Comparison of ENCODE assay signal across 14 cellular contexts in genomic region chrX:103417370-103417769, GRCh38. TPM values are rescaled to one million over a fixed set of nuclear protein-coding genes. Genes with fewer than 3 reads are reported as not detected.
DNase-seq lines count a peak whose midpoint lies in the region; ATAC-seq and TF ChIP-seq lines count a peak whose summit lies in the region.
"Had no signal": no experiment of that assay in that cellular context is flagged by ENCODE, and none has a peak within 500 bp of the region (broad histone marks: within the 10 kb centered on the region; RNA-seq: fewer than 3 reads in every experiment).

No MANE protein-coding gene starts in this region.

- H3K36me3 Mint-ChIP-seq in WTC11 = peaks cover 7% of the 10 kb centered on the region; the same call in 1 of the 2 replicates
- H3K36me3 Mint-ChIP-seq in activated naive CD4-positive, alpha-beta T cell treated with anti-CD3 and anti-CD28 coated beads for 36 hours (ENCODE audit: low read depth) = no peaks in the 10 kb centered on the region
- H3K36me3 Mint-ChIP-seq in activated naive CD8-positive, alpha-beta T cell treated with anti-CD3 and anti-CD28 coated beads for 36 hours = no peaks in the 10 kb centered on the region
- H3K36me3 Mint-ChIP-seq: CD8-positive, alpha-beta memory T cell had no signal

- no peak overlapping the region for H3K27ac Mint-ChIP-seq in WTC11
- H3K27ac Mint-ChIP-seq in activated naive CD4-positive, alpha-beta T cell treated with anti-CD3 and anti-CD28 coated beads for 36 hours = no peak overlapping the region
- no peak overlapping the region for H3K27ac Mint-ChIP-seq in activated naive CD8-positive, alpha-beta T cell treated with anti-CD3 and anti-CD28 coated beads for 36 hours
- H3K27ac Mint-ChIP-seq: CD8-positive, alpha-beta memory T cell had no signal

- H3K9me3 Mint-ChIP-seq in WTC11 = no peaks in the 10 kb centered on the region
- no peaks in the 10 kb centered on the region for H3K9me3 Mint-ChIP-seq in activated naive CD4-positive, alpha-beta T cell treated with anti-CD3 and anti-CD28 coated beads for 36 hours
- no peaks in the 10 kb centered on the region for H3K9me3 Mint-ChIP-seq in activated naive CD8-positive, alpha-beta T cell treated with anti-CD3 and anti-CD28 coated beads for 36 hours
- H3K9me3 Mint-ChIP-seq: CD8-positive, alpha-beta memory T cell had no signal

- no peak for TF ChIP-seq CTCF in WTC11 (IDR thresholded peaks at IDR 0.05)
- no peak for TF ChIP-seq CTCF in left ventricle myocardium inferior (IDR thresholded peaks at IDR 0.05; ENCODE audit: borderline replicate concordance)
- TF ChIP-seq CTCF in spleen (IDR thresholded peaks at IDR 0.05 in 8 of 11, conservative IDR thresholded peaks at IDR 0.05 in 3 of 11) = no peak

- TF ChIP-seq POLR2A in spleen (IDR thresholded peaks at IDR 0.05) = no peak

- no peak overlapping the region for H3K4me3 Mint-ChIP-seq in WTC11
- no peak overlapping the region for H3K4me3 Mint-ChIP-seq in activated naive CD4-positive, alpha-beta T cell treated with anti-CD3 and anti-CD28 coated beads for 36 hours
- H3K4me3 Mint-ChIP-seq in activated naive CD8-positive, alpha-beta T cell treated with anti-CD3 and anti-CD28 coated beads for 36 hours = no peak overlapping the region
- H3K4me3 Mint-ChIP-seq: CD8-positive, alpha-beta memory T cell had no signal

- POLR2A ChIA-PET in WTC11 (lab: Charles Lee) = no interaction called here

- H3K27me3 Mint-ChIP-seq in WTC11 (ENCODE audit: low read depth) = peaks cover 56% of the 10 kb centered on the region
- H3K27me3 Mint-ChIP-seq in activated naive CD4-positive, alpha-beta T cell treated with anti-CD3 and anti-CD28 coated beads for 36 hours (ENCODE audit: low read depth) = no peaks in the 10 kb centered on the region
- peaks cover 4% of the 10 kb centered on the region for H3K27me3 Mint-ChIP-seq in activated naive CD8-positive, alpha-beta T cell treated with anti-CD3 and anti-CD28 coated beads for 36 hours

- H3K27ac ChIP-seq in left ventricle myocardium inferior (replicated peaks) = no peak overlapping the region
- H3K27ac ChIP-seq in spleen = no peak overlapping the region
- H3K27ac ChIP-seq: A549, BLaER1 had no signal

- intact Hi-C loops in left ventricle myocardium inferior (cut with micrococcal nuclease) = no loop called here
- intact Hi-C loops in activated naive CD4-positive, alpha-beta T cell treated with anti-CD3 and anti-CD28 coated beads for 36 hours (cut with micrococcal nuclease) = no loop called here
- intact Hi-C loops in spleen (cut with DNase I; ENCODE audit: low total_unique reads) = no loop called here

- H3K9me3 ChIP-seq in iPS-15b (ENCODE audit: control insufficient read depth, insufficient read depth, low read length) (no peaks in the 10 kb centered on the region), skeletal muscle satellite cell (replicated peaks; ENCODE audit: low read length) (no peaks in the 10 kb centered on the region), left ventricle myocardium inferior (replicated peaks) (no peaks in the 10 kb centered on the region), spleen (no peaks in the 10 kb centered on the region)
- H3K9me3 ChIP-seq: A549, BLaER1, Caco-2 had no signal

- H3K4me3 ChIP-seq in H7 (ENCODE audit: insufficient read depth, low read depth, low read length) = no peak overlapping the region
- H3K4me3 ChIP-seq in iPS-15b (ENCODE audit: low read depth, low read length) = peak overlapping the region; percentile 16
- H3K4me3 ChIP-seq in skeletal muscle satellite cell (ENCODE audit: low read length) = no peak overlapping the region
- H3K4me3 ChIP-seq in left ventricle myocardium inferior = no peak overlapping the region
- no peak overlapping the region for H3K4me3 ChIP-seq in spleen
- H3K4me3 ChIP-seq: A549, BLaER1 had no signal

- CTCF ChIA-PET in WTC11 (lab: Charles Lee) = interaction anchor here (1.5 kb wide), 1 partner anchor 47 kb away, joined by 4 read pairs; no protein-coding TSS in a partner anchor
- CTCF ChIA-PET in activated naive CD4-positive, alpha-beta T cell treated with anti-CD3 and anti-CD28 coated beads for 36 hours (lab: Charles Lee) = no interaction called here

- peak; percentile 74 for ATAC-seq in WTC11
- ATAC-seq: A549 had no signal

- H3K27me3 ChIP-seq in H7 (ENCODE audit: control insufficient read depth, insufficient read depth, low read length) = no peaks in the 10 kb centered on the region
- H3K27me3 ChIP-seq in iPS-15b (ENCODE audit: control insufficient read depth, insufficient read depth, low read length) = peaks cover 15% of the 10 kb centered on the region
- H3K27me3 ChIP-seq in skeletal muscle satellite cell (ENCODE audit: control insufficient read depth, insufficient read depth, low read length) = no peaks in the 10 kb centered on the region
- H3K27me3 ChIP-seq in left ventricle myocardium inferior (ENCODE audit: low read depth) = no peaks in the 10 kb centered on the region
- H3K27me3 ChIP-seq in spleen (replicated peaks in 1 of 7) = peaks cover 0 to 5% (median 0%) of the 10 kb centered on the region in 7 donors
- H3K27me3 ChIP-seq: BLaER1 had no signal

- H3K9ac ChIP-seq in iPS-15b (ENCODE audit: low read depth, low read length) (no peak overlapping the region), skeletal muscle satellite cell (ENCODE audit: low read depth, low read length) (no peak overlapping the region)
- H3K9ac ChIP-seq: BLaER1 had no signal

- DNase-seq in H7 = peak; percentile 57
- no peak for DNase-seq in WTC11 (ENCODE audit: low spot score)
- no peak for DNase-seq in left ventricle myocardium inferior
- no peak for DNase-seq in activated naive CD4-positive, alpha-beta T cell treated with anti-CD3 and anti-CD28 coated beads for 36 hours
- no peak for DNase-seq in activated naive CD8-positive, alpha-beta T cell treated with anti-CD3 and anti-CD28 coated beads for 36 hours
- no peak for DNase-seq in spleen
- DNase-seq: Caco-2; CD8-positive, alpha-beta memory T cell; DND-41 had no signal

- peak overlapping the region; percentile 52 for H3K4me2 ChIP-seq in skeletal muscle satellite cell (ENCODE audit: low read length)
- H3K4me2 ChIP-seq: A549, BLaER1 had no signal

- H3K4me1 Mint-ChIP-seq in WTC11 = peaks cover 14% of the 10 kb centered on the region
- H3K4me1 Mint-ChIP-seq in activated naive CD4-positive, alpha-beta T cell treated with anti-CD3 and anti-CD28 coated beads for 36 hours (ENCODE audit: low read depth) = peaks cover 10% of the 10 kb centered on the region
- peaks cover 8% of the 10 kb centered on the region for H3K4me1 Mint-ChIP-seq in activated naive CD8-positive, alpha-beta T cell treated with anti-CD3 and anti-CD28 coated beads for 36 hours
- H3K4me1 Mint-ChIP-seq: CD8-positive, alpha-beta memory T cell had no signal

- no peaks in the 10 kb centered on the region for H3K36me3 ChIP-seq in H7 (replicated peaks; ENCODE audit: control insufficient read depth, insufficient read depth, low read length)
- H3K36me3 ChIP-seq in iPS-15b (ENCODE audit: control insufficient read depth, insufficient read depth, low read length) = no peaks in the 10 kb centered on the region
- no peaks in the 10 kb centered on the region for H3K36me3 ChIP-seq in skeletal muscle satellite cell (ENCODE audit: insufficient read depth, low read length)
- no peaks in the 10 kb centered on the region for H3K36me3 ChIP-seq in left ventricle myocardium inferior
- no peaks in the 10 kb centered on the region for H3K36me3 ChIP-seq in spleen
- H3K36me3 ChIP-seq: BLaER1 had no signal

- H3K4me1 ChIP-seq in iPS-15b (ENCODE audit: control insufficient read depth, insufficient read depth, low read length) (peaks cover 29% of the 10 kb centered on the region), skeletal muscle satellite cell (ENCODE audit: control insufficient read depth, insufficient read depth, low read length) (peaks cover 18% of the 10 kb centered on the region), left ventricle myocardium inferior (no peaks in the 10 kb centered on the region), spleen (no peaks in the 10 kb centered on the region)
- H3K4me1 ChIP-seq: A549, BLaER1, Caco-2 had no signal

- 56 to 100% (median 89%) methylated on average over 1 of the region's 1 CpG for WGBS in spleen, 5 donors

TF ChIP-seq in WTC11, 78 proteins besides CTCF, POLR2A, EP300 and RAD21:
- TF ChIP-seq FOXK1 (CRISPR knock-in tag; IDR thresholded peaks at IDR 0.05) (0 out of 2 replicates have a peak, but pooled peaks have one; percentile 17), OVOL2 (CRISPR knock-in tag; IDR thresholded peaks at IDR 0.05; ENCODE audit: borderline replicate concordance) (no peak), ZNF121 (CRISPR knock-in tag; IDR thresholded peaks at IDR 0.05) (no peak)

RNA-seq across cellular contexts. Expression of gene BEX3, which starts 41.0 kb away (rescaled TPM):
- 694 and 703 TPM in 2 replicates for total RNA-seq in H7 (2014; rRNA removed; shearing (Covaris generic))
- total RNA-seq in WTC11 (2021) = 263 to 292 TPM (median 277 TPM) in 3 replicates
- total RNA-seq in skeletal muscle satellite cell (2012; rRNA removed) = 144 and 217 TPM in 2 replicates
- total RNA-seq in left ventricle myocardium inferior = 161 TPM
- 10 to 100 TPM; 40.4 to 46.5 TPM for total RNA-seq in activated naive CD4-positive, alpha-beta T cell treated with anti-CD3 and anti-CD28 coated beads for 36 hours
- 10 to 100 TPM; 31.4 to 31.7 TPM for total RNA-seq in activated naive CD8-positive, alpha-beta T cell treated with anti-CD3 and anti-CD28 coated beads for 36 hours
- total RNA-seq in spleen = 100 to 1,000 TPM in 2 of 7 donors, 10 to 100 TPM in 5; 50.4 to 127 (median 82.2) TPM
- polyA plus RNA-seq in spleen = 100 to 1,000 TPM in 1 of 3 donors, 10 to 100 TPM in 2; 35.3 to 104 (median 56.5) TPM
- total RNA-seq: HT-29 had no signal
